10 cellular contexts compared by ENCODE assay signal in the genomic region with DNA sequence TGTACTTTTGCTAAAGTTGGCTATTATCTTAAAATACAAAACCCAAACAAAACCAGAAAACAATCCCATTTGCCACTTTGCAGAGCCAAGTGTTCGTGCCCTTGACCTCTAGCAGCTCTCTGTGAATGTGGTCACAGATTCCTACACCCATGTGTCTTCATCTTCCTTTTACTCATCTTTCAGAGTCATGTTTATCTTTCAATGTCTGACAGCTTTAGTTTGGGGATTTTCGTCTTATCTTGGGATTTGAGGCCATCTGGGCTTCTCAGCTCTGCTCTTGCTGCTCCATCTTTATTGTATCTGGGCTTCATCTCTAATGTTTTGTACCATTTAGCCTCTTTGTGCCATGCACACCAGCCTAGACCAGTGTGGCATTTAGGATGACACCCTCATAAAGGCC.
"Had no signal": no experiment of that assay in that cellular context is flagged by ENCODE, and none has a peak within 500 bp of the region (broad histone marks: within the 10 kb centered on the region; RNA-seq: fewer than 3 reads in every experiment).

No MANE protein-coding gene starts in this region.

- H3K4me3 ChIP-seq: esophagus squamous epithelium, testis had no signal

- H3K9me3 ChIP-seq: esophagus squamous epithelium, testis had no signal

- H3K4me1 ChIP-seq: foreskin keratinocyte had no signal

- H3K27ac ChIP-seq: esophagus squamous epithelium, foreskin keratinocyte, testis had no signal

- H3K36me3 ChIP-seq: esophagus squamous epithelium had no signal

- ATAC-seq: foreskin keratinocyte had no signal

- H3K27me3 ChIP-seq: esophagus squamous epithelium, foreskin keratinocyte, testis had no signal

- DNase-seq: activated CD4-positive, alpha-beta T cell treated with anti-CD3 and anti-CD28 coated beads, Interleukin-2, amount 50 U/mL, for 48 hours; activated CD4-positive, CD25-positive, alpha-beta regulatory T cell treated with anti-CD3 and anti-CD28 coated beads, Interleukin-2, amount 50 U/mL, for 72 hours; activated gamma-delta T cell treated with Interleukin-2 at 50 U/mL for 16 hours; activated naive CD8-positive, alpha-beta T cell treated with anti-CD3 and anti-CD28 coated beads, Interleukin-2, amount 10 ng/mL, durations not matched to agents 7 days and 5 days; activated T-cell treated with anti-CD3 and anti-CD28 coated beads, Interleukin-2, amount 50 U/mL, for 48 hours; aorta; esophagus squamous epithelium; foreskin keratinocyte; stimulated activated CD4-positive, alpha-beta T cell treated with anti-CD3 and anti-CD28 coated beads, Interleukin-4, amount 100 ng/mL, for 24 hours; testis had no signal
